In genomic region chr2:58562281-58562680, GRCh38 we compare ENCODE assay signal across 24 cellular contexts.
DNase-seq lines count a peak whose midpoint lies in the region; ATAC-seq, FAIRE-seq and TF ChIP-seq lines count a peak whose summit lies in the region.
"Had no signal": no experiment of that assay in that cellular context is flagged by ENCODE, and none has a peak within 500 bp of the region (broad histone marks: within the 10 kb centered on the region; RNA-seq: fewer than 3 reads in every experiment).

No MANE protein-coding gene starts in this region.

- peaks cover 29% of the 10 kb centered on the region for H3K4me1 Mint-ChIP-seq in WTC11
- no peaks in the 10 kb centered on the region for H3K4me1 Mint-ChIP-seq in CD4-positive, alpha-beta T cell (ENCODE audit: low read depth)
- H3K4me1 Mint-ChIP-seq: activated CD4-positive, alpha-beta T cell treated with anti-CD3 and anti-CD28 coated beads, Interleukin-2, amount 10 ng/mL, durations not matched to agents 24 days and 14 days had no signal

- TF ChIP-seq RAD21 in A549 (conservative IDR thresholded peaks at IDR 0.05 in 1 of 2, IDR thresholded peaks at IDR 0.05 in 1 of 2): no peak

- H3K4me3 ChIP-seq in A549 (no peak overlapping the region), adrenal gland (no peak overlapping the region)
- H3K4me3 ChIP-seq: BLaER1, prostate gland had no signal

- no peak for ATAC-seq in A549
- no peak for ATAC-seq in WTC11
- ATAC-seq in CD4-positive, alpha-beta T cell (ENCODE audit: poor library complexity): no peak
- no peak for ATAC-seq in GM18861 (IDR thresholded peaks at IDR 0.05; ENCODE audit: unreplicated experiment)
- ATAC-seq: activated T-cell treated with anti-CD3 and anti-CD28 coated beads, Interleukin-2, amount 50 U/mL, for 4 hours had no signal

- 0 out of 3 replicates have a peak overlapping the region, but pooled peaks have one; percentile 14 for H3K4me2 ChIP-seq in A549
- H3K4me2 ChIP-seq: BLaER1, SK-N-SH had no signal

- no peak overlapping the region for H3K27ac ChIP-seq in A549
- no peak overlapping the region for H3K27ac ChIP-seq in CD4-positive, alpha-beta T cell (ENCODE audit: low read depth, low read length)
- no peak overlapping the region for H3K27ac ChIP-seq in adrenal gland
- H3K27ac ChIP-seq: BLaER1, prostate gland had no signal

- H3K27me3 Mint-ChIP-seq in WTC11 (ENCODE audit: low read depth): no peaks in the 10 kb centered on the region
- no peaks in the 10 kb centered on the region for H3K27me3 Mint-ChIP-seq in CD4-positive, alpha-beta T cell
- H3K27me3 Mint-ChIP-seq: type B pancreatic cell had no signal

- CTCF ChIA-PET in A549 (lab: Yijun Ruan, JAX) (no interaction called here), WTC11 (lab: Charles Lee) (no interaction called here)
- CTCF ChIA-PET in CD4-positive, alpha-beta T cell (lab: Charles Lee): no interaction called here

- no peak for TF ChIP-seq POLR2A in A549 (IDR thresholded peaks at IDR 0.05; ENCODE audit: low read length)
- no peak for TF ChIP-seq POLR2A in adrenal gland (IDR thresholded peaks at IDR 0.05)

- H3K4me3 Mint-ChIP-seq in WTC11: no peak overlapping the region
- no peak overlapping the region for H3K4me3 Mint-ChIP-seq in CD4-positive, alpha-beta T cell
- H3K4me3 Mint-ChIP-seq: activated CD4-positive, alpha-beta T cell treated with anti-CD3 and anti-CD28 coated beads, Interleukin-2, amount 10 ng/mL, durations not matched to agents 24 days and 14 days; activated T-cell treated with anti-CD3 and anti-CD28 coated beads, Interleukin-2, amount 50 U/mL, for 4 hours; type B pancreatic cell had no signal

- TF ChIP-seq EP300 in A549 (IDR thresholded peaks at IDR 0.05): no peak

- H3K9me3 ChIP-seq in A549 (no peaks in the 10 kb centered on the region), adrenal gland (replicated peaks in 1 of 3) (no peaks in the 10 kb centered on the region)
- H3K9me3 ChIP-seq in CD4-positive, alpha-beta T cell (ENCODE audit: control insufficient read depth, low read length): no peaks in the 10 kb centered on the region
- H3K9me3 ChIP-seq: BLaER1, prostate gland, SK-N-SH had no signal

- H3K27ac Mint-ChIP-seq in WTC11: peak overlapping the region; percentile 5; the same call in 1 of the 2 replicates
- no peak overlapping the region for H3K27ac Mint-ChIP-seq in CD4-positive, alpha-beta T cell
- H3K27ac Mint-ChIP-seq: activated CD4-positive, alpha-beta T cell treated with anti-CD3 and anti-CD28 coated beads, Interleukin-2, amount 10 ng/mL, durations not matched to agents 24 days and 14 days; type B pancreatic cell had no signal

- H3K36me3 ChIP-seq in adrenal gland (replicated peaks in 1 of 2): no peaks in the 10 kb centered on the region
- H3K36me3 ChIP-seq: BLaER1, prostate gland had no signal

- DNase-seq in A549 (ENCODE audit: low read depth in 1 of 2, low spot score in 1 of 2): no peak
- DNase-seq in H4 (ENCODE audit: low spot score): peak; percentile 48
- DNase-seq in WTC11 (ENCODE audit: low spot score): no peak
- DNase-seq in kidney glomerular epithelial cell (lab: John Stamatoyannopoulos, UW): peak; percentile 27
- no peak for DNase-seq in CD4-positive, alpha-beta T cell
- DNase-seq in adrenal gland: no peak
- DNase-seq in COLO829 (ENCODE audit: low spot score): no peak
- DNase-seq: activated CD4-positive, alpha-beta T cell treated with anti-CD3 and anti-CD28 coated beads, Interleukin-2, amount 10 ng/mL, durations not matched to agents 24 days and 14 days; activated naive CD4-positive, alpha-beta T cell treated with Interleukin-2 at 50 U/mL for 16 hours; activated T-cell treated with anti-CD3 and anti-CD28 coated beads, Interleukin-2, amount 50 U/mL, for 4 hours; amniotic stem cell; central memory CD4-positive, alpha-beta T cell; dermis blood vessel endothelial cell; islet precursor cell; NCI-H1694 treated with DMSO at 0.1 percent for 48 hours; NCI-H526 treated with DMSO at 0.1 percent for 48 hours; SK-N-SH; T-helper 2 cell had no signal

- 44% methylated on average over 2 of the region's 2 CpGs for WGBS in A549 (ENCODE audit: missing lambda C conversion rate)
- WGBS in adrenal gland, 4 donors: 38 to 58% (median 46%) methylated on average over 2 of the region's 2 CpGs

- H3K9me3 Mint-ChIP-seq in WTC11: no peaks in the 10 kb centered on the region
- no peaks in the 10 kb centered on the region for H3K9me3 Mint-ChIP-seq in CD4-positive, alpha-beta T cell
- H3K9me3 Mint-ChIP-seq: activated CD4-positive, alpha-beta T cell treated with anti-CD3 and anti-CD28 coated beads, Interleukin-2, amount 10 ng/mL, durations not matched to agents 24 days and 14 days; activated T-cell treated with anti-CD3 and anti-CD28 coated beads, Interleukin-2, amount 50 U/mL, for 4 hours; type B pancreatic cell had no signal

- H3K4me1 ChIP-seq in A549 (peaks cover 7% of the 10 kb centered on the region; the same call in 1 of the 3 replicates), adrenal gland (replicated peaks in 1 of 2) (no peaks in the 10 kb centered on the region)
- H3K4me1 ChIP-seq: BLaER1, prostate gland had no signal

- TF ChIP-seq CTCF in A549 (IDR thresholded peaks at IDR 0.05) (no peak), WTC11 (IDR thresholded peaks at IDR 0.05) (no peak), adrenal gland (IDR thresholded peaks at IDR 0.05) (no peak)
- no peak for TF ChIP-seq CTCF in CD4-positive, alpha-beta T cell (IDR thresholded peaks at IDR 0.05)

- H3K27me3 ChIP-seq in CD4-positive, alpha-beta T cell (ENCODE audit: control insufficient read depth, insufficient read depth, low read length): no peaks in the 10 kb centered on the region
- H3K27me3 ChIP-seq in adrenal gland: no peaks in the 10 kb centered on the region
- H3K27me3 ChIP-seq: BLaER1 had no signal

- FAIRE-seq in A549 (lab: Jason Lieb, UNC): no peak
- FAIRE-seq: A204.1, D721Med had no signal

- POLR2A ChIA-PET in A549 (lab: Yijun Ruan, JAX) (no interaction called here), WTC11 (lab: Charles Lee) (no interaction called here)
- POLR2A ChIA-PET in CD4-positive, alpha-beta T cell (lab: Charles Lee): no interaction called here

- intact Hi-C loops in CD4-positive, alpha-beta T cell (cut with DNase I, micrococcal nuclease): no loop called here
- intact Hi-C loops in adrenal gland (cut with DNase I): no loop called here

- no peaks in the 10 kb centered on the region for H3K36me3 Mint-ChIP-seq in WTC11
- no peaks in the 10 kb centered on the region for H3K36me3 Mint-ChIP-seq in CD4-positive, alpha-beta T cell (ENCODE audit: low read depth)
- H3K36me3 Mint-ChIP-seq: type B pancreatic cell had no signal

TF ChIP-seq in A549, 52 proteins besides CTCF, POLR2A, EP300 and RAD21 (continues in another document):
- no peak for TF ChIP-seq HES2 (IDR thresholded peaks at IDR 0.05)
- no peak for TF ChIP-seq FOSB (CRISPR knock-in tag; IDR thresholded peaks at IDR 0.05)
- no peak for TF ChIP-seq HEYL (CRISPR knock-in tag; IDR thresholded peaks at IDR 0.05)
- no peak for TF ChIP-seq ZSCAN20 (CRISPR knock-in tag; IDR thresholded peaks at IDR 0.05)
- TF ChIP-seq HMGXB4 (CRISPR knock-in tag; IDR thresholded peaks at IDR 0.05; ENCODE audit: borderline replicate concordance): no peak
- TF ChIP-seq ESRRA (IDR thresholded peaks at IDR 0.05; ENCODE audit: borderline replicate concordance, low read length): no peak
- no peak for TF ChIP-seq GATA3 (IDR thresholded peaks at IDR 0.05; ENCODE audit: borderline replicate concordance)
- no peak for TF ChIP-seq NPAS2 (CRISPR knock-in tag; IDR thresholded peaks at IDR 0.05; ENCODE audit: borderline replicate concordance)
- TF ChIP-seq JUN (IDR thresholded peaks at IDR 0.05): no peak

TF ChIP-seq in WTC11, 78 proteins besides CTCF, POLR2A, EP300 and RAD21:
- TF ChIP-seq, protein P1, sequence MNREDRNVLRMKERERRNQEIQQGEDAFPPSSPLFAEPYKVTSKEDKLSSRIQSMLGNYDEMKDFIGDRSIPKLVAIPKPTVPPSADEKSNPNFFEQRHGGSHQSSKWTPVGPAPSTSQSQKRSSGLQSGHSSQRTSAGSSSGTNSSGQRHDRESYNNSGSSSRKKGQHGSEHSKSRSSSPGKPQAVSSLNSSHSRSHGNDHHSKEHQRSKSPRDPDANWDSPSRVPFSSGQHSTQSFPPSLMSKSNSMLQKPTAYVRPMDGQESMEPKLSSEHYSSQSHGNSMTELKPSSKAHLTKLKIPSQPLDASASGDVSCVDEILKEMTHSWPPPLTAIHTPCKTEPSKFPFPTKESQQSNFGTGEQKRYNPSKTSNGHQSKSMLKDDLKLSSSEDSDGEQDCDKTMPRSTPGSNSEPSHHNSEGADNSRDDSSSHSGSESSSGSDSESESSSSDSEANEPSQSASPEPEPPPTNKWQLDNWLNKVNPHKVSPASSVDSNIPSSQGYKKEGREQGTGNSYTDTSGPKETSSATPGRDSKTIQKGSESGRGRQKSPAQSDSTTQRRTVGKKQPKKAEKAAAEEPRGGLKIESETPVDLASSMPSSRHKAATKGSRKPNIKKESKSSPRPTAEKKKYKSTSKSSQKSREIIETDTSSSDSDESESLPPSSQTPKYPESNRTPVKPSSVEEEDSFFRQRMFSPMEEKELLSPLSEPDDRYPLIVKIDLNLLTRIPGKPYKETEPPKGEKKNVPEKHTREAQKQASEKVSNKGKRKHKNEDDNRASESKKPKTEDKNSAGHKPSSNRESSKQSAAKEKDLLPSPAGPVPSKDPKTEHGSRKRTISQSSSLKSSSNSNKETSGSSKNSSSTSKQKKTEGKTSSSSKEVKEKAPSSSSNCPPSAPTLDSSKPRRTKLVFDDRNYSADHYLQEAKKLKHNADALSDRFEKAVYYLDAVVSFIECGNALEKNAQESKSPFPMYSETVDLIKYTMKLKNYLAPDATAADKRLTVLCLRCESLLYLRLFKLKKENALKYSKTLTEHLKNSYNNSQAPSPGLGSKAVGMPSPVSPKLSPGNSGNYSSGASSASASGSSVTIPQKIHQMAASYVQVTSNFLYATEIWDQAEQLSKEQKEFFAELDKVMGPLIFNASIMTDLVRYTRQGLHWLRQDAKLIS (CRISPR knock-in tag; IDR thresholded peaks at IDR 0.05; ENCODE audit: borderline replicate concordance): no peak
- TF ChIP-seq ATF3 (CRISPR knock-in tag; conservative IDR thresholded peaks at IDR 0.05): no peak
- no peak for TF ChIP-seq ZNF671 (CRISPR knock-in tag; IDR thresholded peaks at IDR 0.05)
- TF ChIP-seq FOXK1 (CRISPR knock-in tag; IDR thresholded peaks at IDR 0.05): no peak
- TF ChIP-seq IRF2 (CRISPR knock-in tag; IDR thresholded peaks at IDR 0.05; ENCODE audit: borderline replicate concordance, low read depth): no peak
- no peak for TF ChIP-seq JAZF1 (CRISPR knock-in tag; IDR thresholded peaks at IDR 0.05)
- TF ChIP-seq, protein P2, sequence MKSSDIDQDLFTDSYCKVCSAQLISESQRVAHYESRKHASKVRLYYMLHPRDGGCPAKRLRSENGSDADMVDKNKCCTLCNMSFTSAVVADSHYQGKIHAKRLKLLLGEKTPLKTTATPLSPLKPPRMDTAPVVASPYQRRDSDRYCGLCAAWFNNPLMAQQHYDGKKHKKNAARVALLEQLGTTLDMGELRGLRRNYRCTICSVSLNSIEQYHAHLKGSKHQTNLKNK (CRISPR knock-in tag; IDR thresholded peaks at IDR 0.05): no peak

Comparison
In these comparisons a context has a peak if more than half of its experiments do, and no peak if none do; other contexts are left out.
1. DNase-seq: peak in H4 (single experiment) and kidney glomerular epithelial cell (single experiment); none in A549 (0 of 2), WTC11 (single experiment), CD4-positive, alpha-beta T cell (0 of 10), adrenal gland (0 of 7) and COLO829 (single experiment).